8 cellular contexts compared by ENCODE assay signal in the genomic region with DNA sequence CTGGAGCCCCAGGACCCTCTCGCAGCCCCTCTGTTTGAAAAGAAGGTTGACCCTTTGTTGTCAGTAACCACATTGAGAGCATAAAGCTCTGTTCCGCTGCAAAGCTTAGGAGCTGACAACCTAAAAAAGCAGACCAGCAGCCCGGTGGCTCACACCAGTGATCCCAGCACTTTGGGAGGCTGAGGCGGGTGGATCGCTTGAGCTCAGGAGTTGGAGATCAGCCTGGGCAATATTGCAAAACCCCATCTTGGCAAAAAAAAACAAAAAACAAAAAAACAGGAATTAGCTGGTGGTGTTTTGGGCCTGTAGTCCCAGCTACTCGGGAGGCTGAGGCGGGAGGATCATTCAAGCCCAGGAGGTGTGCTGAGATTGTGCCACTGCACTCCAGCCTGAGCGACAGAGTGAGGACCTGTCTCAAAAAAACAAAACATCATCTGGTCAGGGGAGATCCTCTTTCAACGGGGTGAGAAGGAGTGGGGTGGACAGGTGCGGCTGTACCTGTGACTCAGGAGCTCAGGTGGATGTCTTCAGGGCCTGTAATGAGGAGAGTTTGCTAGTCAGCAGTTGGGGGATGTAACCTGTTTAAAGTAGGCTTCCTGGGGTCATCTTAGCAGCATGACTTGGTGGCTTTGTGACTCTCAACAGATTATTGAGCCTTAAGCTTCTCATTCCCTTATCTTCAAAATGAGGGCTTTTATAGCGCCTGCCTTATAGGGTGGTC. TPM values are rescaled to one million over a fixed set of nuclear protein-coding genes. Genes with fewer than 3 reads are reported as not detected.
DNase-seq lines count a peak whose midpoint lies in the region; ATAC-seq and TF ChIP-seq lines count a peak whose summit lies in the region.

No MANE protein-coding gene starts in this region.

- WGBS in aorta, 2 donors, result 77 to 79% methylated on average over 11 of the region's 11 CpGs

- in situ Hi-C loops in brain microvascular endothelial cell (cut with HindIII; ENCODE audit: low pct_ligation_motif_present, low sequenced_read_pairs), result no loop called here

- no peak for TF ChIP-seq CTCF in brain microvascular endothelial cell (IDR thresholded peaks at IDR 0.05; ENCODE audit: low read depth, low read length, missing control alignments)

- ATAC-seq in stimulated activated naive CD8-positive, alpha-beta T cell treated with anti-CD3 and anti-CD28 coated beads, Interleukin-15, Interleukin-2, amounts not matched to agents 100 U/mL and 50 U/mL, for 24 hours, result no peak
- ATAC-seq in memory B cell (ENCODE audit: low read depth), result no peak
- ATAC-seq in aorta (ENCODE audit: low FRiP score), result no peak
- no peak for ATAC-seq in GM21360 (IDR thresholded peaks at IDR 0.05; ENCODE audit: unreplicated experiment)

- peaks cover 5% of the 10 kb centered on the region for H3K27me3 Mint-ChIP-seq in stimulated activated naive CD8-positive, alpha-beta T cell treated with anti-CD3 and anti-CD28 coated beads, Interleukin-15, Interleukin-2, amounts not matched to agents 100 ng/mL and 50 ng/mL, for 24 hours
- H3K27me3 Mint-ChIP-seq in memory B cell, result peaks cover 4% of the 10 kb centered on the region

- no peak overlapping the region for H3K27ac Mint-ChIP-seq in stimulated activated naive CD8-positive, alpha-beta T cell treated with anti-CD3 and anti-CD28 coated beads, Interleukin-15, Interleukin-2, amounts not matched to agents 100 ng/mL and 50 ng/mL, for 24 hours
- no peak overlapping the region for H3K27ac Mint-ChIP-seq in memory B cell

- H3K4me1 Mint-ChIP-seq in stimulated activated naive CD8-positive, alpha-beta T cell treated with anti-CD3 and anti-CD28 coated beads, Interleukin-15, Interleukin-2, amounts not matched to agents 100 ng/mL and 50 ng/mL, for 24 hours (ENCODE audit: low read depth), result peaks cover 18% of the 10 kb centered on the region
- peaks cover 13% of the 10 kb centered on the region for H3K4me1 Mint-ChIP-seq in memory B cell

- H3K27ac ChIP-seq in brain microvascular endothelial cell (no peak overlapping the region), aorta (ENCODE audit: low read depth in 1 of 2, low read length in 2 of 2) (no peak overlapping the region)

- peaks cover 23% of the 10 kb centered on the region for H3K36me3 Mint-ChIP-seq in stimulated activated naive CD8-positive, alpha-beta T cell treated with anti-CD3 and anti-CD28 coated beads, Interleukin-15, Interleukin-2, amounts not matched to agents 100 ng/mL and 50 ng/mL, for 24 hours (ENCODE audit: low read depth)
- peaks cover 13% of the 10 kb centered on the region for H3K36me3 Mint-ChIP-seq in memory B cell

- peaks cover 16% of the 10 kb centered on the region for H3K36me3 ChIP-seq in brain microvascular endothelial cell (replicated peaks)
- H3K36me3 ChIP-seq in aorta (ENCODE audit: control insufficient read depth in 1 of 2, insufficient read depth in 2 of 2, low read length in 1 of 2), result peaks cover 4 to 7% of the 10 kb centered on the region in 2 donors

- no peaks in the 10 kb centered on the region for H3K9me3 Mint-ChIP-seq in stimulated activated naive CD8-positive, alpha-beta T cell treated with anti-CD3 and anti-CD28 coated beads, Interleukin-15, Interleukin-2, amounts not matched to agents 100 ng/mL and 50 ng/mL, for 24 hours
- H3K9me3 Mint-ChIP-seq in memory B cell, result no peaks in the 10 kb centered on the region

- peak overlapping the region; percentile 72 for H3K4me3 Mint-ChIP-seq in stimulated activated naive CD8-positive, alpha-beta T cell treated with anti-CD3 and anti-CD28 coated beads, Interleukin-15, Interleukin-2, amounts not matched to agents 100 ng/mL and 50 ng/mL, for 24 hours
- peak overlapping the region; percentile 87 for H3K4me3 Mint-ChIP-seq in memory B cell

- H3K4me1 ChIP-seq in aorta (ENCODE audit: control insufficient read depth in 1 of 2, insufficient read depth in 2 of 2, low read length in 2 of 2), result no peaks in the 10 kb centered on the region

- no peak for DNase-seq in stimulated activated naive CD8-positive, alpha-beta T cell treated with anti-CD3 and anti-CD28 coated beads, Interleukin-15, Interleukin-2, amounts not matched to agents 100 U/mL and 50 U/mL, for 24 hours
- no peak for DNase-seq in brain microvascular endothelial cell
- no peak for DNase-seq in memory B cell (ENCODE audit: low spot score in 2 of 2)
- DNase-seq in aorta, result no peak
- DNase-seq in C1 segment of cervical spinal cord (lab: John Stamatoyannopoulos, UW), result no peak
- no peak for DNase-seq in stimulated activated CD8-positive, alpha-beta memory T cell treated with anti-CD3 and anti-CD28 coated beads, Interleukin-4, amount 100 ng/mL, for 48 hours

- H3K4me3 ChIP-seq in brain microvascular endothelial cell (ENCODE audit: low read depth, low read length) (peak overlapping the region; percentile 45), aorta (ENCODE audit: low read length in 2 of 2) (peak overlapping the region; percentile 5 to 56)

- H3K27me3 ChIP-seq in brain microvascular endothelial cell (replicated peaks) (no peaks in the 10 kb centered on the region), aorta (ENCODE audit: control insufficient read depth in 1 of 2, insufficient read depth in 2 of 2, low read length in 1 of 2) (no peaks in the 10 kb centered on the region)

- intact Hi-C loops in aorta (cut with DNase I), result no loop called here

- no peaks in the 10 kb centered on the region for H3K9me3 ChIP-seq in aorta (ENCODE audit: control insufficient read depth, low read length)

RNA-seq across cellular contexts. Expression of gene REEP2, which starts 0.7 kb away (rescaled TPM):
- 10 to 100 TPM in 1 of 2 donors, 1 to 10 TPM in 1; 6.6 to 19.2 TPM for total RNA-seq in aorta
- polyA plus RNA-seq in aorta, result 10 to 100 TPM in 1 of 2 donors, 1 to 10 TPM in 1; 6.4 to 21.9 TPM

RNA-seq across cellular contexts. Expression of gene EGR1, which starts 27.1 kb away (rescaled TPM):
- total RNA-seq in aorta, result 100 to 1,000 TPM; 158 to 669 TPM
- 100 to 1,000 TPM in 1 of 2 donors, 10 to 100 TPM in 1; 61.5 to 300 TPM for polyA plus RNA-seq in aorta
